In the genomic region with DNA sequence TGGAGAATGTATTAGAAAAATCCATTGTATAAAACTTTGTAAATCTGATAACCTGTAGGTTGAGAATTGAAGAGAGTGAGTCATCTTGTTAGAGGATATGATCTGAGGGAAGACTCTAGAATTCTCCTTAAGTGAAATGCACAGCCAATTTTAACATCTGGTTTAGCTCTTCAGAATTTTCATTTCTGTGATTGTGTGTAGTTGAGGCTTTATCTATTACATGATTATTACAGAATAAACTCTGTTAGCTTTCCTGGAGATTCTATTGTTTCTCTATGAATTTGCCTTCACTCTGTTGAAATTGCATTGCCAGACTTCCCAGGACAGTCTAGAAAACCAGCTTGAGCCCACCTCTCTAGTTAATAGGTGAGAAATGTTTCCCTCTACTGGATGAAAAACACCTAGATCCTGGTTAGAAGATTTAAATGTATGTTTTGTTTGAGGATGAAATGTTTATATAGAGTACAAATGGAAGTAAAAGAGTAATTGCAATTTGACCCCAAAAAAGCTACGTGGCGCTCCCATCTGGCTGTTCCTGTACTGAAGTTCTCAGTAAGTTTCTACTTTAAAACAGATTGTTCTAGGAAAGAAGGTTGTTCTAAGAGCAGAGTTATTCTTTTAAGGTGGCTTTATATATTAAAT, we compare ENCODE assay signal across 8 cellular contexts. TPM values are rescaled to one million over a fixed set of nuclear protein-coding genes. Genes with fewer than 3 reads are reported as not detected.
DNase-seq lines count a peak whose midpoint lies in the region; ATAC-seq, FAIRE-seq and TF ChIP-seq lines count a peak whose summit lies in the region.

No MANE protein-coding gene starts in this region.

- peak overlapping the region; percentile 100 for H3K4me3 Mint-ChIP-seq in activated CD4-positive, alpha-beta T cell treated with anti-CD3 and anti-CD28 coated beads, Interleukin-2, amount 10 ng/mL, durations not matched to agents 24 days and 14 days

- peak; percentile 13 for TF ChIP-seq CTCF in cardiac fibroblast (IDR thresholded peaks at IDR 0.05; ENCODE audit: low read depth, low read length)

- intact Hi-C loops in activated CD4-positive, alpha-beta T cell treated with anti-CD3 and anti-CD28 coated beads, Interleukin-2, amount 10 ng/mL, durations not matched to agents 24 days and 14 days (cut with micrococcal nuclease) = loop anchor here (1.0 to 5.0 kb wide), 3 partner anchors 8 to 593 kb away; no protein-coding TSS in a partner anchor

- no peaks in the 10 kb centered on the region for H3K27me3 Mint-ChIP-seq in activated CD4-positive, alpha-beta T cell treated with anti-CD3 and anti-CD28 coated beads, Interleukin-2, amount 10 ng/mL, durations not matched to agents 24 days and 14 days

- FAIRE-seq in urothelium cell line (lab: Jason Lieb, UNC) = no peak

- ATAC-seq in GM21786 (IDR thresholded peaks at IDR 0.05; ENCODE audit: unreplicated experiment) (no peak), HG03097 (IDR thresholded peaks at IDR 0.05; ENCODE audit: low FRiP score, unreplicated experiment) (no peak)

- peak overlapping the region; percentile 70 for H3K27ac Mint-ChIP-seq in activated CD4-positive, alpha-beta T cell treated with anti-CD3 and anti-CD28 coated beads, Interleukin-2, amount 10 ng/mL, durations not matched to agents 24 days and 14 days

- H3K36me3 Mint-ChIP-seq in activated CD4-positive, alpha-beta T cell treated with anti-CD3 and anti-CD28 coated beads, Interleukin-2, amount 10 ng/mL, durations not matched to agents 24 days and 14 days (ENCODE audit: low read depth) = peaks cover 27% of the 10 kb centered on the region

- no peaks in the 10 kb centered on the region for H3K9me3 Mint-ChIP-seq in activated CD4-positive, alpha-beta T cell treated with anti-CD3 and anti-CD28 coated beads, Interleukin-2, amount 10 ng/mL, durations not matched to agents 24 days and 14 days

- H3K4me1 Mint-ChIP-seq in activated CD4-positive, alpha-beta T cell treated with anti-CD3 and anti-CD28 coated beads, Interleukin-2, amount 10 ng/mL, durations not matched to agents 24 days and 14 days = peaks cover 42% of the 10 kb centered on the region

- no peak for DNase-seq in activated CD4-positive, alpha-beta T cell treated with anti-CD3 and anti-CD28 coated beads, Interleukin-2, amount 10 ng/mL, durations not matched to agents 24 days and 14 days
- DNase-seq in activated CD4-positive, alpha-beta T cell treated with anti-CD3 and anti-CD28 coated beads, Interleukin-2, amount 50 U/mL, for 1 hour = no peak
- peak; percentile 28 for DNase-seq in NCI-H345 treated with DMSO at 0.1 percent for 48 hours (lab: John Stamatoyannopoulos, UW; ENCODE audit: unreplicated experiment)
- peak; percentile 56 to 63 for DNase-seq in cardiac fibroblast (ENCODE audit: low read depth in 2 of 2)
- peak; percentile 26 for DNase-seq in myocyte (ENCODE audit: low read depth)
- no peak for DNase-seq in urothelium cell line (ENCODE audit: low spot score)

- peak overlapping the region; percentile 83 for H3K4me3 ChIP-seq in cardiac fibroblast (replicated peaks in 1 of 2; ENCODE audit: low read depth in 2 of 2, low read length in 2 of 2)

RNA-seq across cellular contexts. Expression of a gene that starts 2.9 kb away (rescaled TPM):
- total RNA-seq in activated CD4-positive, alpha-beta T cell treated with anti-CD3 and anti-CD28 coated beads, Interleukin-2, amount 10 ng/mL, durations not matched to agents 24 days and 14 days = 86.6 and 94.5 TPM in 2 replicates
- 51.2 and 83.7 TPM in 2 replicates for total RNA-seq in myocyte
- 20.8 TPM for polyA plus RNA-seq in myocyte (2012)

Comparison
In these comparisons a context has a peak if more than half of its experiments do, and no peak if none do; other contexts are left out.
1. DNase-seq: peak in NCI-H345 treated with DMSO at 0.1 percent for 48 hours (single experiment), cardiac fibroblast (2 of 2) and myocyte (single experiment); none in activated CD4-positive, alpha-beta T cell treated with anti-CD3 and anti-CD28 coated beads, Interleukin-2, amount 10 ng/mL, durations not matched to agents 24 days and 14 days (single experiment), activated CD4-positive, alpha-beta T cell treated with anti-CD3 and anti-CD28 coated beads, Interleukin-2, amount 50 U/mL, for 1 hour (single experiment) and urothelium cell line (single experiment).